ENCODE assay signal across 21 cellular contexts in genomic region chr17:8412089-8412488, GRCh38. TPM values are rescaled to one million over a fixed set of nuclear protein-coding genes. Genes with fewer than 3 reads are reported as not detected.
"Had no signal": no experiment of that assay in that cellular context is flagged by ENCODE, and none has a peak within 500 bp of the region (broad histone marks: within the 10 kb centered on the region; RNA-seq: fewer than 3 reads in every experiment).

No MANE protein-coding gene starts in this region.

- H3K36me3 ChIP-seq: cardiac muscle cell, gastrocnemius medialis, heart left ventricle, neural progenitor cell, ovary, sigmoid colon, thyroid gland, vagina had no signal

- H3K4me1 ChIP-seq: neural progenitor cell had no signal

- DNase-seq: activated CD4-positive, alpha-beta memory T cell treated with anti-CD3 and anti-CD28 coated beads for 36 hours; activated CD4-positive, alpha-beta T cell treated with anti-CD3 and anti-CD28 coated beads for 36 hours; activated CD8-positive, alpha-beta memory T cell treated with anti-CD3 and anti-CD28 coated beads, Interleukin-2, amount 10 ng/mL, durations not matched to agents 7 days and 5 days; activated effector memory CD4-positive, alpha-beta T cell treated with anti-CD3 and anti-CD28 coated beads, Interleukin-2, amount 50 U/mL, for 16 hours; activated T-cell treated with anti-CD3 and anti-CD28 coated beads, Interleukin-2, amount 50 U/mL, for 1 hour; gastrocnemius medialis; heart left ventricle; midbrain; ovary; sigmoid colon; stimulated activated CD4-positive, alpha-beta T cell treated with anti-CD3 and anti-CD28 coated beads, Interleukin-2, amount 100 ng/mL, for 48 hours; T-helper 9 cell; thyroid gland had no signal

- ATAC-seq: activated CD4-positive, alpha-beta T cell treated with anti-CD3 and anti-CD28 coated beads for 36 hours; activated CD8-positive, alpha-beta memory T cell treated with anti-CD3 and anti-CD28 coated beads, Interleukin-2, amount 10 ng/mL, durations not matched to agents 7 days and 5 days; gastrocnemius medialis; heart left ventricle; stimulated activated memory B cell treated with anti-CD40 and anti-IgM and Interleukin-4, amounts not matched to agents 10 μg/mL and 1 μg/mL and 100 μg/mL, for 72 hours had no signal

- H3K4me3 ChIP-seq: cardiac muscle cell, gastrocnemius medialis, heart left ventricle, lung, neural progenitor cell, ovary, sigmoid colon, thyroid gland, vagina had no signal

- H3K9me3 ChIP-seq: gastrocnemius medialis, heart left ventricle, ovary, sigmoid colon, thyroid gland, vagina had no signal

RNA-seq across cellular contexts. Expression of gene RNF222, which starts 14.5 kb away (rescaled TPM):
- total RNA-seq: activated CD4-positive, alpha-beta memory T cell treated with anti-CD3 and anti-CD28 coated beads for 36 hours; activated CD4-positive, alpha-beta T cell treated with anti-CD3 and anti-CD28 coated beads for 36 hours; cardiac muscle cell; dermis microvascular lymphatic vessel endothelial cell; endodermal cell; gastrocnemius medialis; heart left ventricle; lung; ovary; pulmonary artery endothelial cell; sigmoid colon; thyroid gland had no signal
